8 cellular contexts compared by ENCODE assay signal in the genomic region with DNA sequence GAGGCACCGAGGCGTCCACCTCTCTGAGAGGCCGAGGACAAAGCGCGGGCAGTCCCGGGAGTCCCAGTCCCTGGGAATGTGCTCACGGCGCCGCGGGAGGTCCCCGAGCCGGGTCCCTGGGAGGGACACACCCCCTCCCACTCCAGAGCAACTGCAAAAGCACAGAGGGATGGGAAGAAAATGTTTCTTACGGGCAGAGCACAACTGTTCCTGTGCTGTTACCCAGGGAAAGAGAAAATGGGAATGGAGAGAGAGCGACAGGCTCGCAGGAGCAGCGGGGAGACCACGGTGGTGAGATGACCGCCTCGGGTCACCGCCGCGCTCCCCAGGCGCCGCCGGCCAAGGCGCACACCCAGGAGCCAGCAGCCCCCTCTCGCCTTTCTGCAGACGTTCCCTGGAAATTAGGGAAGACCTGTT. TPM values are rescaled to one million over a fixed set of nuclear protein-coding genes. Genes with fewer than 3 reads are reported as not detected.
DNase-seq lines count a peak whose midpoint lies in the region; ATAC-seq and TF ChIP-seq lines count a peak whose summit lies in the region.

No MANE protein-coding gene starts in this region.

- POLR2A ChIA-PET in activated CD8-positive, alpha-beta T cell treated with anti-CD3 and anti-CD28 coated beads for 36 hours (lab: Charles Lee), result interaction anchor here (0.5 kb wide), 1 partner anchor 561 kb away, joined by 3 read pairs; no protein-coding TSS in a partner anchor

- peaks cover 42% of the 10 kb centered on the region for H3K4me1 Mint-ChIP-seq in activated CD8-positive, alpha-beta T cell treated with anti-CD3 and anti-CD28 coated beads for 36 hours (ENCODE audit: low read depth)

- WGBS in iPS DF 6.9 (ENCODE audit: insufficient coverage, insufficient read length), result no CpG with 5 or more reads among the region's 28 CpGs

- no peak for TF ChIP-seq CTCF in activated CD8-positive, alpha-beta T cell treated with anti-CD3 and anti-CD28 coated beads for 36 hours (IDR thresholded peaks at IDR 0.05)

- peak overlapping the region; percentile 76 for H3K4me3 Mint-ChIP-seq in activated CD8-positive, alpha-beta T cell treated with anti-CD3 and anti-CD28 coated beads for 36 hours

- CTCF ChIA-PET in activated CD8-positive, alpha-beta T cell treated with anti-CD3 and anti-CD28 coated beads for 36 hours (lab: Charles Lee), result interaction anchor here (1.2 to 9.3 kb wide), 2 partner anchors 27 kb away, joined by 5 to 104 read pairs; no protein-coding TSS in a partner anchor

- H3K4me1 ChIP-seq in iPS DF 6.9 (ENCODE audit: control insufficient read depth, insufficient read depth, low read length) (no peaks in the 10 kb centered on the region), skeletal muscle tissue (ENCODE audit: control insufficient read depth in 3 of 3, insufficient read depth in 3 of 3, low read length in 3 of 3) (peaks cover 26 to 37% (median 36%) of the 10 kb centered on the region in 3 donors)

- no peaks in the 10 kb centered on the region for H3K9me3 ChIP-seq in iPS DF 6.9 (ENCODE audit: control insufficient read depth, insufficient read depth, low read length)
- no peaks in the 10 kb centered on the region for H3K9me3 ChIP-seq in skeletal muscle tissue (ENCODE audit: control insufficient read depth in 3 of 3, low read length in 3 of 3)

- DNase-seq in ELF-1 (ENCODE audit: low read depth, low spot score) (peak; percentile 77), iPS DF 6.9 (ENCODE audit: low read depth, low spot score) (no peak), NCI-H187 (lab: John Stamatoyannopoulos, UW) (no peak), posterior vena cava (ENCODE audit: low spot score) (no peak), T-helper 9 cell (no peak)
- no peak for DNase-seq in activated CD8-positive, alpha-beta T cell treated with anti-CD3 and anti-CD28 coated beads for 36 hours

- H3K36me3 Mint-ChIP-seq in activated CD8-positive, alpha-beta T cell treated with anti-CD3 and anti-CD28 coated beads for 36 hours (ENCODE audit: low read depth), result no peaks in the 10 kb centered on the region

- peak overlapping the region; percentile 59; the same call in 1 of the 2 replicates for H3K4me3 ChIP-seq in iPS DF 6.9 (ENCODE audit: low read length)
- peak overlapping the region; percentile 70 to 73 (median 72) for H3K4me3 ChIP-seq in skeletal muscle tissue (ENCODE audit: low read length in 3 of 3)

- H3K27ac ChIP-seq in iPS DF 6.9 (ENCODE audit: low read length), result no peak overlapping the region
- no peak overlapping the region for H3K27ac ChIP-seq in skeletal muscle tissue (ENCODE audit: low read depth, low read length)

- peaks cover 55% of the 10 kb centered on the region for H3K27me3 Mint-ChIP-seq in activated CD8-positive, alpha-beta T cell treated with anti-CD3 and anti-CD28 coated beads for 36 hours

- H3K36me3 ChIP-seq in iPS DF 6.9 (ENCODE audit: control insufficient read depth, insufficient read depth, low read length), result no peaks in the 10 kb centered on the region
- no peaks in the 10 kb centered on the region for H3K36me3 ChIP-seq in skeletal muscle tissue (ENCODE audit: control insufficient read depth in 3 of 3, insufficient read depth in 3 of 3, low read length in 3 of 3)

- H3K9me3 Mint-ChIP-seq in activated CD8-positive, alpha-beta T cell treated with anti-CD3 and anti-CD28 coated beads for 36 hours, result no peaks in the 10 kb centered on the region

- no peaks in the 10 kb centered on the region for H3K27me3 ChIP-seq in iPS DF 6.9 (ENCODE audit: control insufficient read depth, insufficient read depth, low read length)
- H3K27me3 ChIP-seq in skeletal muscle tissue (ENCODE audit: control insufficient read depth in 3 of 3, insufficient read depth in 3 of 3, low read length in 3 of 3), result peaks cover 59 to 77% (median 70%) of the 10 kb centered on the region in 3 donors

- H3K9ac ChIP-seq in skeletal muscle tissue (ENCODE audit: low read depth in 1 of 3, low read length in 3 of 3), result peak overlapping the region in 2 of 3 donors; percentile 23 to 64

- ATAC-seq in HG02840 (IDR thresholded peaks at IDR 0.05; ENCODE audit: low FRiP score, unreplicated experiment), result peak; percentile 0
- ATAC-seq in activated CD8-positive, alpha-beta T cell treated with anti-CD3 and anti-CD28 coated beads for 36 hours, result no peak

- no peak overlapping the region for H3K27ac Mint-ChIP-seq in activated CD8-positive, alpha-beta T cell treated with anti-CD3 and anti-CD28 coated beads for 36 hours

- intact Hi-C loops in activated CD8-positive, alpha-beta T cell treated with anti-CD3 and anti-CD28 coated beads for 36 hours (cut with micrococcal nuclease), result loop anchor here (10.0 kb wide), 2 partner anchors 670 to 1250 kb away; no protein-coding TSS in a partner anchor
- intact Hi-C loops in posterior vena cava (cut with DNase I), result no loop called here

RNA-seq across cellular contexts. Expression of a gene that starts 1.2 kb away (rescaled TPM):
- under 1 TPM; 0.45 to 0.54 TPM for total RNA-seq in activated CD8-positive, alpha-beta T cell treated with anti-CD3 and anti-CD28 coated beads for 36 hours
- total RNA-seq in skeletal muscle tissue (4.2 TPM), posterior vena cava (1 to 10 TPM in 1 of 2 donors, under 1 TPM in 1; 0.71 to 2.0 TPM)
